ENCODE assay signal across 8 cellular contexts in genomic region chr15:60399246-60399915, GRCh38. TPM values are rescaled to one million over a fixed set of nuclear protein-coding genes. Genes with fewer than 3 reads are reported as not detected.
DNase-seq lines count a peak whose midpoint lies in the region; ATAC-seq lines count a peak whose summit lies in the region.

No MANE protein-coding gene starts in this region.

- no peaks in the 10 kb centered on the region for H3K36me3 ChIP-seq in iPS-18a (ENCODE audit: control insufficient read depth, low read depth, low read length)

- no peak overlapping the region for H3K27ac ChIP-seq in iPS-18a (ENCODE audit: low read length)

- ATAC-seq in activated T-cell treated with anti-CD3 and anti-CD28 coated beads, Interleukin-2, amount 50 U/mL, for 4 hours = no peak
- no peak for ATAC-seq in stimulated activated effector memory CD8-positive, alpha-beta T cell treated with anti-CD3 and anti-CD28 coated beads, Interleukin-12 subunit alpha, Interleukin-12 subunit beta, amount 100 ng/mL, for 72 hours
- ATAC-seq in HG03108 (IDR thresholded peaks at IDR 0.05; ENCODE audit: unreplicated experiment) = no peak
- no peak for ATAC-seq in GM19023 (IDR thresholded peaks at IDR 0.05; ENCODE audit: unreplicated experiment)

- no peaks in the 10 kb centered on the region for H3K27me3 Mint-ChIP-seq in activated T-cell treated with anti-CD3 and anti-CD28 coated beads, Interleukin-2, amount 50 U/mL, for 4 hours (ENCODE audit: low read depth)

- H3K27me3 ChIP-seq in iPS-18a (ENCODE audit: control insufficient read depth, insufficient read depth, low read length) = peaks cover 40% of the 10 kb centered on the region

- H3K4me3 ChIP-seq in iPS-18a (ENCODE audit: low read length) = peak overlapping the region; percentile 70

- no peaks in the 10 kb centered on the region for H3K9me3 Mint-ChIP-seq in activated T-cell treated with anti-CD3 and anti-CD28 coated beads, Interleukin-2, amount 50 U/mL, for 4 hours
- H3K9me3 Mint-ChIP-seq in stimulated activated effector memory CD8-positive, alpha-beta T cell treated with anti-CD3 and anti-CD28 coated beads, Interleukin-12 subunit alpha, Interleukin-12 subunit beta, amount 100 ng/mL, for 72 hours = no peaks in the 10 kb centered on the region

- no peaks in the 10 kb centered on the region for H3K9me3 ChIP-seq in iPS-18a (ENCODE audit: control insufficient read depth, low read depth, low read length)

- H3K4me1 Mint-ChIP-seq in activated T-cell treated with anti-CD3 and anti-CD28 coated beads, Interleukin-2, amount 50 U/mL, for 4 hours (ENCODE audit: low read depth) = peaks cover 38% of the 10 kb centered on the region
- peaks cover 40% of the 10 kb centered on the region for H3K4me1 Mint-ChIP-seq in stimulated activated effector memory CD8-positive, alpha-beta T cell treated with anti-CD3 and anti-CD28 coated beads, Interleukin-12 subunit alpha, Interleukin-12 subunit beta, amount 100 ng/mL, for 72 hours

- DNase-seq in HT-29 (ENCODE audit: low spot score) (peak; percentile 60), NCI-H2107 (lab: John Stamatoyannopoulos, UW) (no peak), AML-193 (lab: John Stamatoyannopoulos, UW) (no peak)
- DNase-seq in activated T-cell treated with anti-CD3 and anti-CD28 coated beads, Interleukin-2, amount 50 U/mL, for 4 hours = no peak
- no peak for DNase-seq in stimulated activated effector memory CD8-positive, alpha-beta T cell treated with anti-CD3 and anti-CD28 coated beads, Interleukin-12 subunit alpha, Interleukin-12 subunit beta, amount 100 ng/mL, for 72 hours (ENCODE audit: low spot score in 2 of 2)

- H3K9ac ChIP-seq in iPS-18a (ENCODE audit: low read length) = peak overlapping the region; percentile 66

- H3K4me1 ChIP-seq in iPS-18a (ENCODE audit: control insufficient read depth, low read depth, low read length) = peaks cover 18% of the 10 kb centered on the region

- H3K27ac Mint-ChIP-seq in stimulated activated effector memory CD8-positive, alpha-beta T cell treated with anti-CD3 and anti-CD28 coated beads, Interleukin-12 subunit alpha, Interleukin-12 subunit beta, amount 100 ng/mL, for 72 hours = peak overlapping the region; percentile 95

- H3K4me3 Mint-ChIP-seq in activated T-cell treated with anti-CD3 and anti-CD28 coated beads, Interleukin-2, amount 50 U/mL, for 4 hours = peak overlapping the region; percentile 82
- H3K4me3 Mint-ChIP-seq in stimulated activated effector memory CD8-positive, alpha-beta T cell treated with anti-CD3 and anti-CD28 coated beads, Interleukin-12 subunit alpha, Interleukin-12 subunit beta, amount 100 ng/mL, for 72 hours = peak overlapping the region; percentile 90

- peaks cover 7% of the 10 kb centered on the region for H3K36me3 Mint-ChIP-seq in activated T-cell treated with anti-CD3 and anti-CD28 coated beads, Interleukin-2, amount 50 U/mL, for 4 hours (ENCODE audit: insufficient read depth)
- peaks cover 43% of the 10 kb centered on the region for H3K36me3 Mint-ChIP-seq in stimulated activated effector memory CD8-positive, alpha-beta T cell treated with anti-CD3 and anti-CD28 coated beads, Interleukin-12 subunit alpha, Interleukin-12 subunit beta, amount 100 ng/mL, for 72 hours

RNA-seq across cellular contexts. Expression of gene ANXA2, which starts 1.6 kb away (rescaled TPM):
- 1,535 and 1,670 TPM in 2 replicates for total RNA-seq in HT-29 (2014; rRNA removed; shearing (Covaris generic))
- 100 to 1,000 TPM in 1 of 3 donors, 10 to 100 TPM in 2; 60.6 to 104 (median 75.1) TPM for total RNA-seq in activated T-cell treated with anti-CD3 and anti-CD28 coated beads, Interleukin-2, amount 50 U/mL, for 4 hours

Comparison
In these comparisons a context has a peak if more than half of its experiments do, and no peak if none do; other contexts are left out.
1. RNA of gene ANXA2, which starts 1.6 kb away (total RNA-seq): 1,535 to 1,670 TPM in HT-29; 60.6 to 104 TPM in activated T-cell treated with anti-CD3 and anti-CD28 coated beads, Interleukin-2, amount 50 U/mL, for 4 hours; every median in the first group is over 10 times any median in the second.